32 cellular contexts compared by ENCODE assay signal in genomic region chr5:178530526-178530925, GRCh38. TPM values are rescaled to one million over a fixed set of nuclear protein-coding genes. Genes with fewer than 3 reads are reported as not detected.
"Had no signal": no experiment of that assay in that cellular context is flagged by ENCODE, and none has a peak within 500 bp of the region (broad histone marks: within the 10 kb centered on the region; RNA-seq: fewer than 3 reads in every experiment).

No MANE protein-coding gene starts in this region.

- DNase-seq: activated CD4-positive, alpha-beta T cell treated with anti-CD3 and anti-CD28 coated beads, Interleukin-2, amount 10 ng/mL, durations not matched to agents 24 days and 14 days; activated CD4-positive, alpha-beta T cell treated with anti-CD3 and anti-CD28 coated beads, Interleukin-2, amount 50 U/mL, for 4 hours; activated CD8-positive, alpha-beta T cell treated with anti-CD3 and anti-CD28 coated beads for 36 hours; activated effector memory CD4-positive, alpha-beta T cell treated with anti-CD3 and anti-CD28 coated beads, Interleukin-2, amount 50 U/mL, for 16 hours; activated naive CD4-positive, alpha-beta T cell; activated naive CD4-positive, alpha-beta T cell treated with anti-CD3 and anti-CD28 coated beads, Interleukin-2, amount 50 U/mL, for 16 hours; activated naive CD8-positive, alpha-beta T cell treated with anti-CD3 and anti-CD28 coated beads for 36 hours; activated T-cell treated with anti-CD3 and anti-CD28 coated beads, Interleukin-2, amount 50 U/mL, for 1 hour; activated T-cell treated with anti-CD3 and anti-CD28 coated beads, Interleukin-2, amount 50 U/mL, for 72 hours; amniotic stem cell; brain microvascular endothelial cell; MM.1S; MV-4-11; NCI-H1092; NCI-H1436 treated with DMSO at 0.1 percent for 48 hours; NCI-H1694 treated with DMSO at 0.1 percent for 48 hours; NCI-H2029 treated with DMSO at 0.1 percent for 48 hours; NCI-H2107; NCI-H2171; NCI-H510A; NCI-H526; NCI-H748 treated with DMSO at 0.1 percent for 48 hours; NK-92 treated with Interleukin-12 subunit alpha and Interleukin-12 subunit beta, amount 100 ng/mL, for 24 hours; SHP77; SJCRH30; T1000 had no signal

- H3K4me3 ChIP-seq: cardiac muscle cell, SJCRH30, SK-N-MC had no signal

- ATAC-seq: activated CD8-positive, alpha-beta T cell treated with anti-CD3 and anti-CD28 coated beads for 36 hours; activated T-cell treated with anti-CD3 and anti-CD28 coated beads, Interleukin-2, amount 50 U/mL, for 72 hours; activated T-helper 17 cell treated with anti-CD3 and anti-CD28 coated beads, Interleukin-2, amount 50 U/mL, for 72 hours had no signal

- H3K9me3 ChIP-seq: SJCRH30 had no signal

- H3K27me3 ChIP-seq: brain microvascular endothelial cell, cardiac muscle cell, SJCRH30 had no signal

- H3K27ac ChIP-seq: brain microvascular endothelial cell, cardiac muscle cell, KMS-11, SJCRH30, SK-N-MC had no signal

- H3K9ac ChIP-seq: KMS-11 had no signal

- H3K4me1 ChIP-seq: SJCRH30 had no signal

- H3K4me2 ChIP-seq: KMS-11 had no signal

- H3K36me3 ChIP-seq: brain microvascular endothelial cell, cardiac muscle cell, SJCRH30 had no signal

RNA-seq across cellular contexts. Expression of gene COL23A1, which starts 59.7 kb away (rescaled TPM):
- total RNA-seq: LHCN-M2; SJCRH30; T-helper 1 cell treated with Interleukin-12 subunit alpha and Interleukin-12 subunit beta and Interleukin-4 antibody, amounts not matched to agents 30 ng/mL and 1 ng/mL, for 36 hours had no signal
